Comparison of ENCODE assay signal across 12 cellular contexts in the genomic region with DNA sequence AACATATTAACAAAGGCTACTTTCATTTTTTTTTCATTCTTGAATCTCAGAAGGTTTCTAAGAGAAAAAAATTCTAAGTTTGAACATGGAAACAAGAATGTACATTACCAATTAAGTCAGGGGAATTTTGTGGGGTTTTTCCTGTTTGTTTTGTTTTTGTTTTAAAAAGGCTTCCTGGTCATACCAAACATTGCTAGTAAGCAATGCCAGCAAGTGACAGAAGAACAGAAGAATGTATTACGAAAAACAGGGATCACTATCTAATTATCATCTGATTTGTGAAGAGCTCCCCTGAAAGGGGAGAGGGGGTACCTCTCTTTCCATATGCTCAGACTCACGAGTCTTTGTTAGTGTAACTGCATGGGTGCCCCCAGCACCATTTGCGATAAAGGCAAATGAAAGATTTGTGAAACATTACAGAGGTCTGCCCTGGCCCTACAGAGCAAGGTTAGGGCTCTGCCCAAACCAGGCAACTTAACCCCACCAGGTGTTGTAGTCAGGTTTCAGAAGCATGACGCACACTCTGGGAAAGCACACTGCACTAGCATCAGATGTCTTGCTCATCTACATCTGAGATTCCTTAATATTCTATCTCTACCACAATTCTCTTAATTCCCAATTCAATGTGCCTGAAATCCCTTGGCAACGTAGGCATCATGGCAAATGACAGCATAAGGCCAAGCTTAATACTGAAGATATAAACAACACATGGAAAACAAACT.
DNase-seq lines count a peak whose midpoint lies in the region; ATAC-seq and TF ChIP-seq lines count a peak whose summit lies in the region.
"Had no signal": no experiment of that assay in that cellular context is flagged by ENCODE, and none has a peak within 500 bp of the region (broad histone marks: within the 10 kb centered on the region; RNA-seq: fewer than 3 reads in every experiment).

No MANE protein-coding gene starts in this region.

- no peak overlapping the region for H3K56ac ChIP-seq in H9 (ENCODE audit: insufficient read length, low read depth, low read length)

- peaks cover 33 to 38% of the 10 kb centered on the region in 2 experiments for H3K4me1 Mint-ChIP-seq in H9
- peaks cover 55% of the 10 kb centered on the region for H3K4me1 Mint-ChIP-seq in activated naive CD8-positive, alpha-beta T cell treated with anti-CD3 and anti-CD28 coated beads, Interleukin-2, amount 10 ng/mL, durations not matched to agents 7 days and 5 days

- H2BK120ac ChIP-seq in H9 (ENCODE audit: low read depth, low read length, poor library complexity, severe bottlenecking), result no peak overlapping the region

- 0 out of 7 replicates have a peak overlapping the region, but pooled peaks of 1 of the 3 experiments have one; percentile 2 for H3K27ac Mint-ChIP-seq in H9
- peak overlapping the region; percentile 68 for H3K27ac Mint-ChIP-seq in activated naive CD8-positive, alpha-beta T cell treated with anti-CD3 and anti-CD28 coated beads, Interleukin-2, amount 10 ng/mL, durations not matched to agents 7 days and 5 days

- H2AK5ac ChIP-seq in H9 (ENCODE audit: insufficient read length, low read length), result peak overlapping the region; percentile 21

- H3K27me3 ChIP-seq in H9 (ENCODE audit: insufficient read depth, low read length), result no peaks in the 10 kb centered on the region; the same call in 1 of the 2 replicates
- H3K27me3 ChIP-seq: MG63 had no signal

- no peak overlapping the region for H4K8ac ChIP-seq in H9 (replicated peaks; ENCODE audit: insufficient read length, low read depth, low read length)

- no peak for ATAC-seq in activated naive CD8-positive, alpha-beta T cell treated with anti-CD3 and anti-CD28 coated beads, Interleukin-2, amount 10 ng/mL, durations not matched to agents 7 days and 5 days (ENCODE audit: low read depth)
- no peak for ATAC-seq in HG03378 (IDR thresholded peaks at IDR 0.05; ENCODE audit: unreplicated experiment)
- ATAC-seq: sciatic nerve had no signal

- DNase-seq in ELR (ENCODE audit: low read depth) (peak; percentile 31), H9 (no peak), SIG-M5 treated with dmso at 0.1 percent for 504 hours (lab: John Stamatoyannopoulos, UW; ENCODE audit: unreplicated experiment) (no peak), NCI-H146 (lab: John Stamatoyannopoulos, UW) (no peak)
- no peak for DNase-seq in activated naive CD8-positive, alpha-beta T cell treated with anti-CD3 and anti-CD28 coated beads, Interleukin-2, amount 10 ng/mL, durations not matched to agents 7 days and 5 days
- DNase-seq in activated CD8-positive, alpha-beta memory T cell treated with anti-CD3 and anti-CD28 coated beads for 24 hours, result no peak
- DNase-seq: glutamatergic neuron, MG63, NCI-H748 treated with DMSO at 0.1 percent for 48 hours had no signal

- H3K4me2 ChIP-seq in H9 (ENCODE audit: insufficient read depth, insufficient read length, low read length), result no peak overlapping the region

- H3K23me2 ChIP-seq in H9 (ENCODE audit: insufficient read length, low read depth, low read length, poor library complexity, severe bottlenecking), result no peaks in the 10 kb centered on the region

- POLR2A ChIA-PET in activated naive CD8-positive, alpha-beta T cell treated with anti-CD3 and anti-CD28 coated beads, Interleukin-2, amount 10 ng/mL, durations not matched to agents 7 days and 5 days (lab: Charles Lee), result interaction anchor here (0.6 to 1.6 kb wide), 4 partner anchors 11 to 103 kb away, joined by 3 to 6 read pairs (median 4); no protein-coding TSS in a partner anchor

- TF ChIP-seq CTCF in H9 (conservative IDR thresholded peaks at IDR 0.05), result no peak

- H3K9me3 Mint-ChIP-seq in H9, result no peaks in the 10 kb centered on the region
- H3K9me3 Mint-ChIP-seq in activated naive CD8-positive, alpha-beta T cell treated with anti-CD3 and anti-CD28 coated beads, Interleukin-2, amount 10 ng/mL, durations not matched to agents 7 days and 5 days, result peaks cover 4% of the 10 kb centered on the region

- H3K27ac ChIP-seq in H9 (ENCODE audit: insufficient read length, low read depth, low read length), result no peak overlapping the region
- peak overlapping the region; percentile 33 for H3K27ac ChIP-seq in mesodermal cell (ENCODE audit: low read depth, low read length, severe bottlenecking)

- no peak overlapping the region for H3T11ph ChIP-seq in H9 (ENCODE audit: low read length)

- peaks cover 4% of the 10 kb centered on the region; the same call in 1 of the 2 replicates for H3K4me1 ChIP-seq in H9 (ENCODE audit: insufficient read depth, low read length)
- peaks cover 52% of the 10 kb centered on the region for H3K4me1 ChIP-seq in mesodermal cell (ENCODE audit: control insufficient read depth, insufficient read depth, low read length, poor library complexity, severe bottlenecking)

- no peak overlapping the region for H4K5ac ChIP-seq in H9 (ENCODE audit: insufficient read length, low read depth, low read length)

- no peak overlapping the region for H3K4ac ChIP-seq in H9 (ENCODE audit: low read depth, low read length)

- no peak overlapping the region for H3K23ac ChIP-seq in H9 (ENCODE audit: insufficient read length, low read depth, low read length)

- H2AFZ ChIP-seq in H9 (ENCODE audit: low read length), result no peak overlapping the region

- H2BK20ac ChIP-seq in H9 (ENCODE audit: low read depth, low read length, poor library complexity, severe bottlenecking), result no peak overlapping the region

- no peak overlapping the region for H4K91ac ChIP-seq in H9 (ENCODE audit: insufficient read length, low read depth, low read length)

- WGBS in H9 (ENCODE audit: extremely low coverage, insufficient read length, low lambda C conversion rate), result no CpG with 5 or more reads among the region's 5 CpGs
- 96 to 98% methylated on average over 3 to 5 of the region's 5 CpGs for WGBS in mesodermal cell (ENCODE audit: insufficient coverage in 2 of 2), 2 experiments

- H3K9ac ChIP-seq in H9 (ENCODE audit: extremely low read depth, insufficient read length, low read length), result no peak overlapping the region

- no peak overlapping the region for H2BK5ac ChIP-seq in H9 (ENCODE audit: insufficient read length, low read length)

- no peak overlapping the region for H3K4me3 ChIP-seq in mesodermal cell (ENCODE audit: extremely low read depth, insufficient read depth, low read length, poor library complexity, severe bottlenecking)
- H3K4me3 ChIP-seq: MG63 had no signal

- no peak overlapping the region for H2BK15ac ChIP-seq in H9 (ENCODE audit: low read depth, low read length)

- H3K27me3 Mint-ChIP-seq in H9 (ENCODE audit: low read depth), result no peaks in the 10 kb centered on the region
- no peaks in the 10 kb centered on the region for H3K27me3 Mint-ChIP-seq in activated naive CD8-positive, alpha-beta T cell treated with anti-CD3 and anti-CD28 coated beads, Interleukin-2, amount 10 ng/mL, durations not matched to agents 7 days and 5 days

- H3K36me3 Mint-ChIP-seq in H9 (ENCODE audit: insufficient read depth in 1 of 3, low read depth in 3 of 3), result no peaks in the 10 kb centered on the region
- H3K36me3 Mint-ChIP-seq in activated naive CD8-positive, alpha-beta T cell treated with anti-CD3 and anti-CD28 coated beads, Interleukin-2, amount 10 ng/mL, durations not matched to agents 7 days and 5 days, result peaks cover 74% of the 10 kb centered on the region

- no peak overlapping the region for H3K14ac ChIP-seq in H9 (ENCODE audit: insufficient read depth, low read length)

- H3K79me2 ChIP-seq in H9 (ENCODE audit: insufficient read depth, low read length), result no peaks in the 10 kb centered on the region

- H3K4me3 Mint-ChIP-seq in H9, result no peak overlapping the region
- H3K4me3 Mint-ChIP-seq in activated naive CD8-positive, alpha-beta T cell treated with anti-CD3 and anti-CD28 coated beads, Interleukin-2, amount 10 ng/mL, durations not matched to agents 7 days and 5 days, result peak overlapping the region; percentile 22

- peaks cover 7% of the 10 kb centered on the region for H3K36me3 ChIP-seq in mesodermal cell (ENCODE audit: control insufficient read depth, insufficient read depth, low read length)
- H3K36me3 ChIP-seq: MG63 had no signal

- H3K9me3 ChIP-seq in H9 (ENCODE audit: control insufficient read depth, low read depth, low read length), result no peaks in the 10 kb centered on the region
- H3K9me3 ChIP-seq in mesodermal cell (ENCODE audit: control insufficient read depth, low read length), result no peaks in the 10 kb centered on the region
- H3K9me3 ChIP-seq: MG63 had no signal

- H2BK12ac ChIP-seq in H9 (ENCODE audit: insufficient read length, low read depth, low read length), result no peak overlapping the region

- no peaks in the 10 kb centered on the region for H3K79me1 ChIP-seq in H9 (ENCODE audit: insufficient read depth, low read depth, low read length, poor library complexity, severe bottlenecking)

- H3K18ac ChIP-seq in H9 (ENCODE audit: insufficient read length, low read depth, low read length), result no peak overlapping the region

- H4K20me1 ChIP-seq in H9 (ENCODE audit: control insufficient read depth, insufficient read depth, insufficient read length), result no peaks in the 10 kb centered on the region
